ENCODE assay signal across 8 cellular contexts in genomic region chr6:79868098-79868722, GRCh38.
DNase-seq lines count a peak whose midpoint lies in the region; ATAC-seq, FAIRE-seq and TF ChIP-seq lines count a peak whose summit lies in the region.

No MANE protein-coding gene starts in this region.

- H3K27me3 Mint-ChIP-seq in activated CD8-positive, alpha-beta T cell treated with anti-CD3 and anti-CD28 coated beads for 36 hours, result no peaks in the 10 kb centered on the region
- no peaks in the 10 kb centered on the region for H3K27me3 Mint-ChIP-seq in glutamatergic neuron (ENCODE audit: unreplicated experiment)

- TF ChIP-seq POLR2A in A549 (IDR thresholded peaks at IDR 0.05; ENCODE audit: low read length), result no peak

- no peak overlapping the region for H3K27ac Mint-ChIP-seq in activated CD8-positive, alpha-beta T cell treated with anti-CD3 and anti-CD28 coated beads for 36 hours
- H3K27ac Mint-ChIP-seq in glutamatergic neuron (ENCODE audit: unreplicated experiment), result peak overlapping the region; percentile 48

- POLR2A ChIA-PET in A549 (lab: Yijun Ruan, JAX), result no interaction called here
- POLR2A ChIA-PET in activated CD8-positive, alpha-beta T cell treated with anti-CD3 and anti-CD28 coated beads for 36 hours (lab: Charles Lee), result no interaction called here

- no peaks in the 10 kb centered on the region for H3K9me3 ChIP-seq in A549

- H3K4me3 ChIP-seq in A549 (peak overlapping the region; percentile 22; the same call in 1 of the 3 replicates), HL-60 (replicated peaks; ENCODE audit: insufficient read depth, low read length) (no peak overlapping the region)

- intact Hi-C loops in activated CD8-positive, alpha-beta T cell treated with anti-CD3 and anti-CD28 coated beads for 36 hours (cut with micrococcal nuclease), result loop anchor here (2.0 kb wide), 1 partner anchor 91 kb away; no protein-coding TSS in a partner anchor

- H3K27ac ChIP-seq in A549 (no peak overlapping the region), HL-60 (replicated peaks) (no peak overlapping the region)

- TF ChIP-seq EP300 in A549 (IDR thresholded peaks at IDR 0.05), result no peak

- no peaks in the 10 kb centered on the region for H3K9me3 Mint-ChIP-seq in activated CD8-positive, alpha-beta T cell treated with anti-CD3 and anti-CD28 coated beads for 36 hours
- H3K9me3 Mint-ChIP-seq in glutamatergic neuron (ENCODE audit: unreplicated experiment), result no peaks in the 10 kb centered on the region

- TF ChIP-seq CTCF in A549 (IDR thresholded peaks at IDR 0.05) (peak; percentile 59), HL-60 (IDR thresholded peaks at IDR 0.05; ENCODE audit: insufficient read depth, low read length) (peak; percentile 41), glutamatergic neuron (IDR thresholded peaks at IDR 0.05; ENCODE audit: partially characterized antibody, unreplicated experiment) (peak; percentile 84)
- peak; percentile 81 for TF ChIP-seq CTCF in activated CD8-positive, alpha-beta T cell treated with anti-CD3 and anti-CD28 coated beads for 36 hours (IDR thresholded peaks at IDR 0.05)

- WGBS in A549 (ENCODE audit: missing lambda C conversion rate), result 23% methylated on average over 12 of the region's 12 CpGs

- no peaks in the 10 kb centered on the region for H3K36me3 Mint-ChIP-seq in activated CD8-positive, alpha-beta T cell treated with anti-CD3 and anti-CD28 coated beads for 36 hours (ENCODE audit: low read depth)
- H3K36me3 Mint-ChIP-seq in glutamatergic neuron (ENCODE audit: unreplicated experiment), result no peaks in the 10 kb centered on the region

- peak; percentile 44 to 63 for DNase-seq in A549 (ENCODE audit: low read depth in 1 of 2, low spot score in 1 of 2)
- DNase-seq in GM04504 (ENCODE audit: low read depth), result peak; percentile 32
- peak in 1 of 2 experiments; percentile 53 for DNase-seq in HL-60 (ENCODE audit: low read depth in 1 of 2, low spot score in 1 of 2)
- peak; percentile 69 for DNase-seq in NCI-H460 (ENCODE audit: extremely low read depth, low read depth)
- DNase-seq in activated CD8-positive, alpha-beta T cell treated with anti-CD3 and anti-CD28 coated beads for 36 hours, result peak; percentile 44
- no peak for DNase-seq in glutamatergic neuron
- DNase-seq in putamen (ENCODE audit: low spot score), result peak; percentile 70

- 0 out of 3 replicates have a peak, but pooled peaks cover 3% of the 10 kb centered on the region for H3K4me1 ChIP-seq in A549

- peak; percentile 61 to 63; a peak in 4 of 5 replicates for TF ChIP-seq RAD21 in A549 (conservative IDR thresholded peaks at IDR 0.05 in 1 of 2, IDR thresholded peaks at IDR 0.05 in 1 of 2)

- H3K4me2 ChIP-seq in A549, result peak overlapping the region; percentile 58

- FAIRE-seq in A549 (lab: Jason Lieb, UNC), result no peak

- H3K4me3 Mint-ChIP-seq in activated CD8-positive, alpha-beta T cell treated with anti-CD3 and anti-CD28 coated beads for 36 hours, result no peak overlapping the region
- no peak overlapping the region for H3K4me3 Mint-ChIP-seq in glutamatergic neuron (ENCODE audit: unreplicated experiment)

- ATAC-seq in A549, result peak; percentile 58 to 68; a peak in 4 of 6 replicates
- peak; percentile 31 for ATAC-seq in activated CD8-positive, alpha-beta T cell treated with anti-CD3 and anti-CD28 coated beads for 36 hours
- ATAC-seq in HG02798 (IDR thresholded peaks at IDR 0.05; ENCODE audit: poor library complexity, unreplicated experiment), result no peak

- peaks cover 9% of the 10 kb centered on the region for H3K4me1 Mint-ChIP-seq in activated CD8-positive, alpha-beta T cell treated with anti-CD3 and anti-CD28 coated beads for 36 hours (ENCODE audit: low read depth)
- peaks cover 32% of the 10 kb centered on the region for H3K4me1 Mint-ChIP-seq in glutamatergic neuron (ENCODE audit: low read depth, unreplicated experiment)

- CTCF ChIA-PET in A549 (lab: Yijun Ruan, JAX), result interaction anchor here (0.6 to 2.7 kb wide), 19 partner anchors 9 to 969 kb away, joined by 3 to 11 read pairs (median 3); no protein-coding TSS in a partner anchor
- CTCF ChIA-PET in activated CD8-positive, alpha-beta T cell treated with anti-CD3 and anti-CD28 coated beads for 36 hours (lab: Charles Lee), result interaction anchor here (0.6 to 3.1 kb wide), 29 partner anchors 8 to 302 kb away, joined by 3 to 24 read pairs (median 5); partner anchors contain the start of gene ELOVL4

- H3K27me3 ChIP-seq in HL-60 (ENCODE audit: insufficient read depth, poor library complexity, severe bottlenecking), result peaks cover 3% of the 10 kb centered on the region

TF ChIP-seq in A549, 52 proteins besides CTCF, POLR2A, EP300 and RAD21:
- no peak for TF ChIP-seq CHD4 (IDR thresholded peaks at IDR 0.05; ENCODE audit: borderline replicate concordance)
- TF ChIP-seq RNF2 (IDR thresholded peaks at IDR 0.05; ENCODE audit: borderline replicate concordance, low read depth), result no peak
- no peak for TF ChIP-seq JUNB (IDR thresholded peaks at IDR 0.05)
- no peak for TF ChIP-seq HOXA7 (CRISPR knock-in tag; IDR thresholded peaks at IDR 0.05)
- no peak for TF ChIP-seq ZSCAN20 (CRISPR knock-in tag; IDR thresholded peaks at IDR 0.05)
- TF ChIP-seq EHF (CRISPR knock-in tag; IDR thresholded peaks at IDR 0.05), result no peak
- no peak for TF ChIP-seq EHMT2 (IDR thresholded peaks at IDR 0.05; ENCODE audit: low read depth)
- TF ChIP-seq MYC (IDR thresholded peaks at IDR 0.05; ENCODE audit: borderline replicate concordance, low read length), result no peak
- TF ChIP-seq KDM5A (IDR thresholded peaks at IDR 0.05), result no peak
- no peak for TF ChIP-seq ZC3H11A (IDR thresholded peaks at IDR 0.05)
- TF ChIP-seq ATOH8 (CRISPR knock-in tag; IDR thresholded peaks at IDR 0.05; ENCODE audit: low read depth), result no peak
- TF ChIP-seq HOXB13 (CRISPR knock-in tag; IDR thresholded peaks at IDR 0.05; ENCODE audit: low read depth), result no peak
- no peak for TF ChIP-seq TP53 (CRISPR knock-in tag; IDR thresholded peaks at IDR 0.05)
- TF ChIP-seq BHLHE40 (IDR thresholded peaks at IDR 0.05; ENCODE audit: low read depth, low read length), result no peak
- no peak for TF ChIP-seq PHF8 (IDR thresholded peaks at IDR 0.05; ENCODE audit: borderline replicate concordance, low read depth)
- TF ChIP-seq, protein P1, sequence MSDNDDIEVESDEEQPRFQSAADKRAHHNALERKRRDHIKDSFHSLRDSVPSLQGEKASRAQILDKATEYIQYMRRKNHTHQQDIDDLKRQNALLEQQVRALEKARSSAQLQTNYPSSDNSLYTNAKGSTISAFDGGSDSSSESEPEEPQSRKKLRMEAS (IDR thresholded peaks at IDR 0.05), result no peak
- TF ChIP-seq KDM1A (IDR thresholded peaks at IDR 0.05; ENCODE audit: low read depth), result no peak
